ENCODE assay signal across 1 cellular context in the genomic region with DNA sequence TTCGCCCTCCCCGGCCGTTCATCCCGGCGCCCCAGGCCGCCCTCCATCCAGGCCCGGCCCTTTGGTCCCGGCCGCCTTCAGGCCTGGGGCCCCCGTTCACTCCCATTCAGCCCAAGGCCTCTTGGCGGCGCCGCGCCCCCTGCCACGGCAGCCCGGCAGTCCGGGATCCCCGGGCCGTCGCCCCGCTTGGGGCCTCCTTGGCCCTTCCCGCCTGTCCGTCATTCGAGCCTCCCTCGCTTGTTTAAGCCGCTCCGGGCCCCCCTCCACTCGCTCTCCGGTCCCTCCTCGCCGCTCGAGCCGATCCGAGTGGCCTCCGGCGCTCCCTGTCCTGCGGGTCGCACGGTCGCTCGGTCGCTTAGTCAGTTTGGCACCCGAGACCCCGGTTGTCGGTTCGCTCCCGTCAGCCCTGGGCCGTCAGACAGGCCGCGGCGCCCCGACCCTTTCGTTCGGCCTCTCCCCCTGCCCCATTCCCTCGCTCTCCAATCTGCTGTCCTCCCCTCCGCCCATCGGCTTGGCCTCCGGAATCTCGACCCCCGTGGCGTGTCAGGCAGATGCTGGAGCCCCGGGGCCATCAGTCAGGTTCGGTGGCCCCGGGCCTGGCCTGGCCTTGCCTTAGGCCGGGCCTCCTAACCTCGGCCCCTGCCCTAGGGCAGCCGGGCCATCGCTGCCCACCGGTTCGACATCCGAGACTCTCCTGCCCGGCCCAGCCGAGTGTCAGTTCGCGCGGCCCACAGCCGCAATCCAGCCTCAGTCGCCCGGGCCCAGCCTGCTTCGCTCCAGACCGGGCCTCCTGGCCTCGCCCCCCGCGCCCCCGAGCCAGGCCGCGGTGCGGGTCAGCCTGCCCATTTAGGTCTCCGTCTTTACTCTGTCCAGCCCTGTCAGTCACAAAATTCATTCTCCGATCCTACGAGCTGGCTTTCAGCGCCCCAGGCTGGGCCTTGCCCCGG.
TF ChIP-seq lines count a peak whose summit lies in the region.

No MANE protein-coding gene starts in this region.

TF ChIP-seq in K562, 482 proteins besides CTCF, POLR2A, EP300 and RAD21 (continued from another document and continues in another):
- TF ChIP-seq, protein P1, sequence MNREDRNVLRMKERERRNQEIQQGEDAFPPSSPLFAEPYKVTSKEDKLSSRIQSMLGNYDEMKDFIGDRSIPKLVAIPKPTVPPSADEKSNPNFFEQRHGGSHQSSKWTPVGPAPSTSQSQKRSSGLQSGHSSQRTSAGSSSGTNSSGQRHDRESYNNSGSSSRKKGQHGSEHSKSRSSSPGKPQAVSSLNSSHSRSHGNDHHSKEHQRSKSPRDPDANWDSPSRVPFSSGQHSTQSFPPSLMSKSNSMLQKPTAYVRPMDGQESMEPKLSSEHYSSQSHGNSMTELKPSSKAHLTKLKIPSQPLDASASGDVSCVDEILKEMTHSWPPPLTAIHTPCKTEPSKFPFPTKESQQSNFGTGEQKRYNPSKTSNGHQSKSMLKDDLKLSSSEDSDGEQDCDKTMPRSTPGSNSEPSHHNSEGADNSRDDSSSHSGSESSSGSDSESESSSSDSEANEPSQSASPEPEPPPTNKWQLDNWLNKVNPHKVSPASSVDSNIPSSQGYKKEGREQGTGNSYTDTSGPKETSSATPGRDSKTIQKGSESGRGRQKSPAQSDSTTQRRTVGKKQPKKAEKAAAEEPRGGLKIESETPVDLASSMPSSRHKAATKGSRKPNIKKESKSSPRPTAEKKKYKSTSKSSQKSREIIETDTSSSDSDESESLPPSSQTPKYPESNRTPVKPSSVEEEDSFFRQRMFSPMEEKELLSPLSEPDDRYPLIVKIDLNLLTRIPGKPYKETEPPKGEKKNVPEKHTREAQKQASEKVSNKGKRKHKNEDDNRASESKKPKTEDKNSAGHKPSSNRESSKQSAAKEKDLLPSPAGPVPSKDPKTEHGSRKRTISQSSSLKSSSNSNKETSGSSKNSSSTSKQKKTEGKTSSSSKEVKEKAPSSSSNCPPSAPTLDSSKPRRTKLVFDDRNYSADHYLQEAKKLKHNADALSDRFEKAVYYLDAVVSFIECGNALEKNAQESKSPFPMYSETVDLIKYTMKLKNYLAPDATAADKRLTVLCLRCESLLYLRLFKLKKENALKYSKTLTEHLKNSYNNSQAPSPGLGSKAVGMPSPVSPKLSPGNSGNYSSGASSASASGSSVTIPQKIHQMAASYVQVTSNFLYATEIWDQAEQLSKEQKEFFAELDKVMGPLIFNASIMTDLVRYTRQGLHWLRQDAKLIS (CRISPR knock-in tag; IDR thresholded peaks at IDR 0.05), result 0 out of 2 replicates have a peak, but pooled peaks have one; percentile 57
- TF ChIP-seq, protein P2, sequence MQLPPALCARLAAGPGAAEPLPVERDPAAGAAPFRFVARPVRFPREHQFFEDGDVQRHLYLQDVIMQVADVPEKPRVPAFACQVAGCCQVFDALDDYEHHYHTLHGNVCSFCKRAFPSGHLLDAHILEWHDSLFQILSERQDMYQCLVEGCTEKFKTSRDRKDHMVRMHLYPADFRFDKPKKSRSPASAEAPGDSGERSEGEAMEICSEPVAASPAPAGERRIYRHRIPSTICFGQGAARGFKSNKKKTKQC (CRISPR knock-in tag; IDR thresholded peaks at IDR 0.05), result peak; percentile 52; the same call in 1 of the 2 replicates
- TF ChIP-seq WHSC1 (IDR thresholded peaks at IDR 0.05; ENCODE audit: low read length), result no peak
- TF ChIP-seq TAF1 (IDR thresholded peaks at IDR 0.05; ENCODE audit: control insufficient read depth, extremely low read depth, insufficient read depth, low read length, severe bottlenecking), result peak; percentile 44
- TF ChIP-seq, protein P3, sequence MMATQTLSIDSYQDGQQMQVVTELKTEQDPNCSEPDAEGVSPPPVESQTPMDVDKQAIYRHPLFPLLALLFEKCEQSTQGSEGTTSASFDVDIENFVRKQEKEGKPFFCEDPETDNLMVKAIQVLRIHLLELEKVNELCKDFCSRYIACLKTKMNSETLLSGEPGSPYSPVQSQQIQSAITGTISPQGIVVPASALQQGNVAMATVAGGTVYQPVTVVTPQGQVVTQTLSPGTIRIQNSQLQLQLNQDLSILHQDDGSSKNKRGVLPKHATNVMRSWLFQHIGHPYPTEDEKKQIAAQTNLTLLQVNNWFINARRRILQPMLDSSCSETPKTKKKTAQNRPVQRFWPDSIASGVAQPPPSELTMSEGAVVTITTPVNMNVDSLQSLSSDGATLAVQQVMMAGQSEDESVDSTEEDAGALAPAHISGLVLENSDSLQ (IDR thresholded peaks at IDR 0.05), result peak; percentile 91
- TF ChIP-seq CTBP1 (IDR thresholded peaks at IDR 0.05; ENCODE audit: borderline replicate concordance), result peak; percentile 41; the same call in 1 of the 2 replicates
- TF ChIP-seq, protein P4, sequence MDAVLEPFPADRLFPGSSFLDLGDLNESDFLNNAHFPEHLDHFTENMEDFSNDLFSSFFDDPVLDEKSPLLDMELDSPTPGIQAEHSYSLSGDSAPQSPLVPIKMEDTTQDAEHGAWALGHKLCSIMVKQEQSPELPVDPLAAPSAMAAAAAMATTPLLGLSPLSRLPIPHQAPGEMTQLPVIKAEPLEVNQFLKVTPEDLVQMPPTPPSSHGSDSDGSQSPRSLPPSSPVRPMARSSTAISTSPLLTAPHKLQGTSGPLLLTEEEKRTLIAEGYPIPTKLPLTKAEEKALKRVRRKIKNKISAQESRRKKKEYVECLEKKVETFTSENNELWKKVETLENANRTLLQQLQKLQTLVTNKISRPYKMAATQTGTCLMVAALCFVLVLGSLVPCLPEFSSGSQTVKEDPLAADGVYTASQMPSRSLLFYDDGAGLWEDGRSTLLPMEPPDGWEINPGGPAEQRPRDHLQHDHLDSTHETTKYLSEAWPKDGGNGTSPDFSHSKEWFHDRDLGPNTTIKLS (IDR thresholded peaks at IDR 0.05; ENCODE audit: borderline replicate concordance, low read depth), result 0 out of 2 replicates have a peak, but pooled peaks have one; percentile 19
- TF ChIP-seq ATF7 (IDR thresholded peaks at IDR 0.05), result 0 out of 2 replicates have a peak, but pooled peaks have one; percentile 32
- TF ChIP-seq, protein P5, sequence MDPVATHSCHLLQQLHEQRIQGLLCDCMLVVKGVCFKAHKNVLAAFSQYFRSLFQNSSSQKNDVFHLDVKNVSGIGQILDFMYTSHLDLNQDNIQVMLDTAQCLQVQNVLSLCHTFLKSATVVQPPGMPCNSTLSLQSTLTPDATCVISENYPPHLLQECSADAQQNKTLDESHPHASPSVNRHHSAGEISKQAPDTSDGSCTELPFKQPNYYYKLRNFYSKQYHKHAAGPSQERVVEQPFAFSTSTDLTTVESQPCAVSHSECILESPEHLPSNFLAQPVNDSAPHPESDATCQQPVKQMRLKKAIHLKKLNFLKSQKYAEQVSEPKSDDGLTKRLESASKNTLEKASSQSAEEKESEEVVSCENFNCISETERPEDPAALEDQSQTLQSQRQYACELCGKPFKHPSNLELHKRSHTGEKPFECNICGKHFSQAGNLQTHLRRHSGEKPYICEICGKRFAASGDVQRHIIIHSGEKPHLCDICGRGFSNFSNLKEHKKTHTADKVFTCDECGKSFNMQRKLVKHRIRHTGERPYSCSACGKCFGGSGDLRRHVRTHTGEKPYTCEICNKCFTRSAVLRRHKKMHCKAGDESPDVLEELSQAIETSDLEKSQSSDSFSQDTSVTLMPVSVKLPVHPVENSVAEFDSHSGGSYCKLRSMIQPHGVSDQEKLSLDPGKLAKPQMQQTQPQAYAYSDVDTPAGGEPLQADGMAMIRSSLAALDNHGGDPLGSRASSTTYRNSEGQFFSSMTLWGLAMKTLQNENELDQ (CRISPR knock-in tag; IDR thresholded peaks at IDR 0.05; ENCODE audit: borderline replicate concordance), result 0 out of 2 replicates have a peak, but pooled peaks have one; percentile 46
- no peak for TF ChIP-seq HLTF (IDR thresholded peaks at IDR 0.05)
- no peak for TF ChIP-seq NFYB (IDR thresholded peaks at IDR 0.05; ENCODE audit: extremely low read depth, insufficient read length)
- 0 out of 2 replicates have a peak, but pooled peaks have one; percentile 85 for TF ChIP-seq RBM34 (IDR thresholded peaks at IDR 0.05; ENCODE audit: borderline replicate concordance, insufficient read depth, low read length)
- peak in 1 of 2 experiments; percentile 65; a peak in 1 of 4 replicates for TF ChIP-seq MAZ (CRISPR knock-in tag; conservative IDR thresholded peaks at IDR 0.05 in 1 of 2, IDR thresholded peaks at IDR 0.05 in 1 of 2)
- TF ChIP-seq RBM22 (IDR thresholded peaks at IDR 0.05; ENCODE audit: low read depth, low read length, poor library complexity, severe bottlenecking), result peak; percentile 55
- TF ChIP-seq, protein P6, sequence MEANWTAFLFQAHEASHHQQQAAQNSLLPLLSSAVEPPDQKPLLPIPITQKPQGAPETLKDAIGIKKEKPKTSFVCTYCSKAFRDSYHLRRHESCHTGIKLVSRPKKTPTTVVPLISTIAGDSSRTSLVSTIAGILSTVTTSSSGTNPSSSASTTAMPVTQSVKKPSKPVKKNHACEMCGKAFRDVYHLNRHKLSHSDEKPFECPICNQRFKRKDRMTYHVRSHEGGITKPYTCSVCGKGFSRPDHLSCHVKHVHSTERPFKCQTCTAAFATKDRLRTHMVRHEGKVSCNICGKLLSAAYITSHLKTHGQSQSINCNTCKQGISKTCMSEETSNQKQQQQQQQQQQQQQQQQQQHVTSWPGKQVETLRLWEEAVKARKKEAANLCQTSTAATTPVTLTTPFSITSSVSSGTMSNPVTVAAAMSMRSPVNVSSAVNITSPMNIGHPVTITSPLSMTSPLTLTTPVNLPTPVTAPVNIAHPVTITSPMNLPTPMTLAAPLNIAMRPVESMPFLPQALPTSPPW (CRISPR knock-in tag; IDR thresholded peaks at IDR 0.05), result peak; percentile 1; the same call in 1 of the 2 replicates
- TF ChIP-seq, protein P7, sequence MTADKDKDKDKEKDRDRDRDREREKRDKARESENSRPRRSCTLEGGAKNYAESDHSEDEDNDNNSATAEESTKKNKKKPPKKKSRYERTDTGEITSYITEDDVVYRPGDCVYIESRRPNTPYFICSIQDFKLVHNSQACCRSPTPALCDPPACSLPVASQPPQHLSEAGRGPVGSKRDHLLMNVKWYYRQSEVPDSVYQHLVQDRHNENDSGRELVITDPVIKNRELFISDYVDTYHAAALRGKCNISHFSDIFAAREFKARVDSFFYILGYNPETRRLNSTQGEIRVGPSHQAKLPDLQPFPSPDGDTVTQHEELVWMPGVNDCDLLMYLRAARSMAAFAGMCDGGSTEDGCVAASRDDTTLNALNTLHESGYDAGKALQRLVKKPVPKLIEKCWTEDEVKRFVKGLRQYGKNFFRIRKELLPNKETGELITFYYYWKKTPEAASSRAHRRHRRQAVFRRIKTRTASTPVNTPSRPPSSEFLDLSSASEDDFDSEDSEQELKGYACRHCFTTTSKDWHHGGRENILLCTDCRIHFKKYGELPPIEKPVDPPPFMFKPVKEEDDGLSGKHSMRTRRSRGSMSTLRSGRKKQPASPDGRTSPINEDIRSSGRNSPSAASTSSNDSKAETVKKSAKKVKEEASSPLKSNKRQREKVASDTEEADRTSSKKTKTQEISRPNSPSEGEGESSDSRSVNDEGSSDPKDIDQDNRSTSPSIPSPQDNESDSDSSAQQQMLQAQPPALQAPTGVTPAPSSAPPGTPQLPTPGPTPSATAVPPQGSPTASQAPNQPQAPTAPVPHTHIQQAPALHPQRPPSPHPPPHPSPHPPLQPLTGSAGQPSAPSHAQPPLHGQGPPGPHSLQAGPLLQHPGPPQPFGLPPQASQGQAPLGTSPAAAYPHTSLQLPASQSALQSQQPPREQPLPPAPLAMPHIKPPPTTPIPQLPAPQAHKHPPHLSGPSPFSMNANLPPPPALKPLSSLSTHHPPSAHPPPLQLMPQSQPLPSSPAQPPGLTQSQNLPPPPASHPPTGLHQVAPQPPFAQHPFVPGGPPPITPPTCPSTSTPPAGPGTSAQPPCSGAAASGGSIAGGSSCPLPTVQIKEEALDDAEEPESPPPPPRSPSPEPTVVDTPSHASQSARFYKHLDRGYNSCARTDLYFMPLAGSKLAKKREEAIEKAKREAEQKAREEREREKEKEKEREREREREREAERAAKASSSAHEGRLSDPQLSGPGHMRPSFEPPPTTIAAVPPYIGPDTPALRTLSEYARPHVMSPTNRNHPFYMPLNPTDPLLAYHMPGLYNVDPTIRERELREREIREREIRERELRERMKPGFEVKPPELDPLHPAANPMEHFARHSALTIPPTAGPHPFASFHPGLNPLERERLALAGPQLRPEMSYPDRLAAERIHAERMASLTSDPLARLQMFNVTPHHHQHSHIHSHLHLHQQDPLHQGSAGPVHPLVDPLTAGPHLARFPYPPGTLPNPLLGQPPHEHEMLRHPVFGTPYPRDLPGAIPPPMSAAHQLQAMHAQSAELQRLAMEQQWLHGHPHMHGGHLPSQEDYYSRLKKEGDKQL (CRISPR knock-in tag; IDR thresholded peaks at IDR 0.05; ENCODE audit: borderline replicate concordance), result 0 out of 2 replicates have a peak, but pooled peaks have one; percentile 69
- peak; percentile 74 for TF ChIP-seq SP1 (CRISPR knock-in tag; IDR thresholded peaks at IDR 0.05)
- TF ChIP-seq, protein P8, sequence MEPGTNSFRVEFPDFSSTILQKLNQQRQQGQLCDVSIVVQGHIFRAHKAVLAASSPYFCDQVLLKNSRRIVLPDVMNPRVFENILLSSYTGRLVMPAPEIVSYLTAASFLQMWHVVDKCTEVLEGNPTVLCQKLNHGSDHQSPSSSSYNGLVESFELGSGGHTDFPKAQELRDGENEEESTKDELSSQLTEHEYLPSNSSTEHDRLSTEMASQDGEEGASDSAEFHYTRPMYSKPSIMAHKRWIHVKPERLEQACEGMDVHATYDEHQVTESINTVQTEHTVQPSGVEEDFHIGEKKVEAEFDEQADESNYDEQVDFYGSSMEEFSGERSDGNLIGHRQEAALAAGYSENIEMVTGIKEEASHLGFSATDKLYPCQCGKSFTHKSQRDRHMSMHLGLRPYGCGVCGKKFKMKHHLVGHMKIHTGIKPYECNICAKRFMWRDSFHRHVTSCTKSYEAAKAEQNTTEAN (CRISPR knock-in tag; IDR thresholded peaks at IDR 0.05), result peak; percentile 2; the same call in 1 of the 2 replicates
- no peak; a peak in 1 of 4 replicates for TF ChIP-seq FOXA3 (CRISPR knock-in tag; conservative IDR thresholded peaks at IDR 0.05 in 1 of 2, IDR thresholded peaks at IDR 0.05 in 1 of 2)
- TF ChIP-seq BRD4 (IDR thresholded peaks at IDR 0.05), result peak; percentile 86; the same call in 1 of the 2 replicates
- TF ChIP-seq, protein P9, sequence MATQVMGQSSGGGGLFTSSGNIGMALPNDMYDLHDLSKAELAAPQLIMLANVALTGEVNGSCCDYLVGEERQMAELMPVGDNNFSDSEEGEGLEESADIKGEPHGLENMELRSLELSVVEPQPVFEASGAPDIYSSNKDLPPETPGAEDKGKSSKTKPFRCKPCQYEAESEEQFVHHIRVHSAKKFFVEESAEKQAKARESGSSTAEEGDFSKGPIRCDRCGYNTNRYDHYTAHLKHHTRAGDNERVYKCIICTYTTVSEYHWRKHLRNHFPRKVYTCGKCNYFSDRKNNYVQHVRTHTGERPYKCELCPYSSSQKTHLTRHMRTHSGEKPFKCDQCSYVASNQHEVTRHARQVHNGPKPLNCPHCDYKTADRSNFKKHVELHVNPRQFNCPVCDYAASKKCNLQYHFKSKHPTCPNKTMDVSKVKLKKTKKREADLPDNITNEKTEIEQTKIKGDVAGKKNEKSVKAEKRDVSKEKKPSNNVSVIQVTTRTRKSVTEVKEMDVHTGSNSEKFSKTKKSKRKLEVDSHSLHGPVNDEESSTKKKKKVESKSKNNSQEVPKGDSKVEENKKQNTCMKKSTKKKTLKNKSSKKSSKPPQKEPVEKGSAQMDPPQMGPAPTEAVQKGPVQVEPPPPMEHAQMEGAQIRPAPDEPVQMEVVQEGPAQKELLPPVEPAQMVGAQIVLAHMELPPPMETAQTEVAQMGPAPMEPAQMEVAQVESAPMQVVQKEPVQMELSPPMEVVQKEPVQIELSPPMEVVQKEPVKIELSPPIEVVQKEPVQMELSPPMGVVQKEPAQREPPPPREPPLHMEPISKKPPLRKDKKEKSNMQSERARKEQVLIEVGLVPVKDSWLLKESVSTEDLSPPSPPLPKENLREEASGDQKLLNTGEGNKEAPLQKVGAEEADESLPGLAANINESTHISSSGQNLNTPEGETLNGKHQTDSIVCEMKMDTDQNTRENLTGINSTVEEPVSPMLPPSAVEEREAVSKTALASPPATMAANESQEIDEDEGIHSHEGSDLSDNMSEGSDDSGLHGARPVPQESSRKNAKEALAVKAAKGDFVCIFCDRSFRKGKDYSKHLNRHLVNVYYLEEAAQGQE (CRISPR knock-in tag; IDR thresholded peaks at IDR 0.05; ENCODE audit: low read depth), result no peak
- no peak for TF ChIP-seq HNRNPH1 (optimal IDR thresholded peaks at IDR 0.05; ENCODE audit: low read depth, low read length)
- no peak for TF ChIP-seq SAFB2 (IDR thresholded peaks at IDR 0.05; ENCODE audit: borderline replicate concordance, low read depth, low read length, severe bottlenecking)
